ENCODE assay signal across 1 cellular context in the genomic region with DNA sequence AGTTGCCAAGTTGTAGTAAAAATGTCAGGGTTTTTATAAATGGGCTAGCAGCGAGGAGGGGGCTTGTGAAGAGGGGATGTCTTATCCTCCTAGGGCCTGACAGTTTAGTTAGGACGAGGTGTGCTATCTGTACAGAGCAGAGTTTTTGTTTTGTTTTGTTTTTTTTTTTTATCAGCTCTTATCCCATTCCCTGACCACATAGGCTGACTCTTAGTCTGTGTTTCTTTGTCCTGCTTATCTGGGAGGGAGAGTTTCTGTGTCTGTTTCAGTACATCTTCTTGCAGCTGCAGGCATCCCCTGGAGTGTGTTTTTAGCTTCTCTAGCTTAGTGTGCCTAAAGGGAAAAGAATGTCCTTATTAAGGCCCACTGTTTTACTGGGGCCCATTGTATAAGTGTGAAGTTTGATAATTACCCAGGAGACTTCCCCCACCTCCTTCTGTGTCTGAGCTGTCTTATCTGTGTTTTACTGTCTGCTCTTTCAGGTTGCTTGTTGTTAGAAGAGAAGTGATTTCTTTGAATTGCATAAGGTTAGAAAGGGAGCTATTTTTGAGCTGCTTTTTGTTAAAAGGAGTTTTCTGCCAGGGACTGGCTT.
TF ChIP-seq lines count a peak whose summit lies in the region.

No MANE protein-coding gene starts in this region.

TF ChIP-seq in K562, 482 proteins besides CTCF, POLR2A, EP300 and RAD21 (continued from another document and continues in another):
- TF ChIP-seq ZFP36 (IDR thresholded peaks at IDR 0.05; ENCODE audit: low read depth, low read length, partially characterized antibody) (no peak), GMEB1 (CRISPR knock-in tag; IDR thresholded peaks at IDR 0.05) (no peak), MTA1 (IDR thresholded peaks at IDR 0.05; ENCODE audit: borderline replicate concordance) (peak; percentile 72; the same call in 1 of the 2 replicates), POLR2AphosphoS5 (IDR thresholded peaks at IDR 0.05; ENCODE audit: control insufficient read depth, insufficient read depth, low read depth, low read length) (peak; percentile 31; the same call in 1 of the 2 replicates), GATA2 (CRISPR knock-in tag; IDR thresholded peaks at IDR 0.05) (peak; percentile 40; the same call in 1 of the 2 replicates), ZNF239 (CRISPR knock-in tag; IDR thresholded peaks at IDR 0.05) (peak; percentile 84), ZNF766 (CRISPR knock-in tag; conservative IDR thresholded peaks at IDR 0.05) (peak; percentile 53; the same call in 1 of the 2 replicates), SIX5 (IDR thresholded peaks at IDR 0.05; ENCODE audit: borderline replicate concordance in 1 of 2, insufficient read depth in 1 of 2, low read depth in 1 of 2, low read length in 2 of 2) (no peak), ZNF174 (CRISPR knock-in tag; IDR thresholded peaks at IDR 0.05) (no peak), MEIS2 (IDR thresholded peaks at IDR 0.05; ENCODE audit: partially characterized antibody) (peak; percentile 81), RBM39 (optimal IDR thresholded peaks at IDR 0.05; ENCODE audit: low read depth, low read length) (no peak), TSC22D4 (tag; IDR thresholded peaks at IDR 0.05) (no peak), ZNF354B (CRISPR knock-in tag; IDR thresholded peaks at IDR 0.05) (no peak), TRIM24 (IDR thresholded peaks at IDR 0.05) (peak; percentile 58 to 78; a peak in 3 of 4 replicates), DMBX1 (CRISPR knock-in tag; IDR thresholded peaks at IDR 0.05; ENCODE audit: borderline replicate concordance) (peak; percentile 54; the same call in 1 of the 2 replicates), KAT8 (IDR thresholded peaks at IDR 0.05; ENCODE audit: low read depth) (no peak), ZNF217 (CRISPR knock-in tag; IDR thresholded peaks at IDR 0.05) (no peak), CBFA2T3 (IDR thresholded peaks at IDR 0.05) (peak; percentile 97), TCF3 (CRISPR knock-in tag; IDR thresholded peaks at IDR 0.05) (peak; percentile 84), ZNF197 (CRISPR knock-in tag; IDR thresholded peaks at IDR 0.05; ENCODE audit: low read depth) (no peak), TCFL5 (CRISPR knock-in tag; conservative IDR thresholded peaks at IDR 0.05) (no peak), MYC (IDR thresholded peaks at IDR 0.05; ENCODE audit: low read depth, low read length) (no peak), MYC (CRISPR knock-in tag; IDR thresholded peaks at IDR 0.05; ENCODE audit: borderline replicate concordance, low read depth) (no peak), ZNF175 (CRISPR knock-in tag; IDR thresholded peaks at IDR 0.05; ENCODE audit: low read depth) (no peak), CREB1 (IDR thresholded peaks at IDR 0.05) (no peak), CREB1 (CRISPR knock-in tag; IDR thresholded peaks at IDR 0.05) (no peak), MED1 (CRISPR knock-in tag; IDR thresholded peaks at IDR 0.05; ENCODE audit: borderline replicate concordance) (no peak), PRPF4 (IDR thresholded peaks at IDR 0.05; ENCODE audit: insufficient read depth, low read depth, low read length, poor library complexity, severe bottlenecking) (no peak), BRCA1 (IDR thresholded peaks at IDR 0.05) (no peak), BRCA1 (CRISPR knock-in tag; IDR thresholded peaks at IDR 0.05) (no peak), FIP1L1 (IDR thresholded peaks at IDR 0.05; ENCODE audit: low read depth, low read length, poor library complexity, severe bottlenecking) (no peak), ZNF778 (CRISPR knock-in tag; IDR thresholded peaks at IDR 0.05) (no peak), SMARCE1 (IDR thresholded peaks at IDR 0.05) (peak; percentile 83), NFATC3 (IDR thresholded peaks at IDR 0.05) (no peak), NCOA2 (IDR thresholded peaks at IDR 0.05; ENCODE audit: partially characterized antibody in 2 of 2) (peak in 1 of 2 experiments; percentile 49), IRF9 (tag; IDR thresholded peaks at IDR 0.05) (no peak), PYGO2 (tag; IDR thresholded peaks at IDR 0.05) (0 out of 2 replicates have a peak, but pooled peaks have one; percentile 7), SOX6 (IDR thresholded peaks at IDR 0.05) (peak; percentile 98)
- TF ChIP-seq, protein P1, sequence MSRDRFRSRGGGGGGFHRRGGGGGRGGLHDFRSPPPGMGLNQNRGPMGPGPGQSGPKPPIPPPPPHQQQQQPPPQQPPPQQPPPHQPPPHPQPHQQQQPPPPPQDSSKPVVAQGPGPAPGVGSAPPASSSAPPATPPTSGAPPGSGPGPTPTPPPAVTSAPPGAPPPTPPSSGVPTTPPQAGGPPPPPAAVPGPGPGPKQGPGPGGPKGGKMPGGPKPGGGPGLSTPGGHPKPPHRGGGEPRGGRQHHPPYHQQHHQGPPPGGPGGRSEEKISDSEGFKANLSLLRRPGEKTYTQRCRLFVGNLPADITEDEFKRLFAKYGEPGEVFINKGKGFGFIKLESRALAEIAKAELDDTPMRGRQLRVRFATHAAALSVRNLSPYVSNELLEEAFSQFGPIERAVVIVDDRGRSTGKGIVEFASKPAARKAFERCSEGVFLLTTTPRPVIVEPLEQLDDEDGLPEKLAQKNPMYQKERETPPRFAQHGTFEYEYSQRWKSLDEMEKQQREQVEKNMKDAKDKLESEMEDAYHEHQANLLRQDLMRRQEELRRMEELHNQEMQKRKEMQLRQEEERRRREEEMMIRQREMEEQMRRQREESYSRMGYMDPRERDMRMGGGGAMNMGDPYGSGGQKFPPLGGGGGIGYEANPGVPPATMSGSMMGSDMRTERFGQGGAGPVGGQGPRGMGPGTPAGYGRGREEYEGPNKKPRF (IDR thresholded peaks at IDR 0.05; ENCODE audit: low read depth, low read length), result no peak
- TF ChIP-seq, protein P2, sequence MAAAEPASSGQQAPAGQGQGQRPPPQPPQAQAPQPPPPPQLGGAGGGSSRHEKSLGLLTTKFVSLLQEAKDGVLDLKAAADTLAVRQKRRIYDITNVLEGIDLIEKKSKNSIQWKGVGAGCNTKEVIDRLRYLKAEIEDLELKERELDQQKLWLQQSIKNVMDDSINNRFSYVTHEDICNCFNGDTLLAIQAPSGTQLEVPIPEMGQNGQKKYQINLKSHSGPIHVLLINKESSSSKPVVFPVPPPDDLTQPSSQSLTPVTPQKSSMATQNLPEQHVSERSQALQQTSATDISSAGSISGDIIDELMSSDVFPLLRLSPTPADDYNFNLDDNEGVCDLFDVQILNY (CRISPR knock-in tag; IDR thresholded peaks at IDR 0.05), result no peak
- TF ChIP-seq, protein P3, sequence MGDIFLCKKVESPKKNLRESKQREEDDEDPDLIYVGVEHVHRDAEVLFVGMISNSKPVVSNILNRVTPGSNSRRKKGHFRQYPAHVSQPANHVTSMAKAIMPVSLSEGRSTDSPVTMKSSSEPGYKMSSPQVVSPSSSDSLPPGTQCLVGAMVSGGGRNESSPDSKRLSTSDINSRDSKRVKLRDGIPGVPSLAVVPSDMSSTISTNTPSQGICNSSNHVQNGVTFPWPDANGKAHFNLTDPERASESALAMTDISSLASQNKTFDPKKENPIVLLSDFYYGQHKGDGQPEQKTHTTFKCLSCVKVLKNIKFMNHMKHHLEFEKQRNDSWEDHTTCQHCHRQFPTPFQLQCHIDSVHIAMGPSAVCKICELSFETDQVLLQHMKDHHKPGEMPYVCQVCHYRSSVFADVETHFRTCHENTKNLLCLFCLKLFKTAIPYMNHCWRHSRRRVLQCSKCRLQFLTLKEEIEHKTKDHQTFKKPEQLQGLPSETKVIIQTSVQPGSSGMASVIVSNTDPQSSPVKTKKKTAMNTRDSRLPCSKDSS (IDR thresholded peaks at IDR 0.05; ENCODE audit: low read depth, partially characterized antibody), result no peak
- TF ChIP-seq, protein P4, sequence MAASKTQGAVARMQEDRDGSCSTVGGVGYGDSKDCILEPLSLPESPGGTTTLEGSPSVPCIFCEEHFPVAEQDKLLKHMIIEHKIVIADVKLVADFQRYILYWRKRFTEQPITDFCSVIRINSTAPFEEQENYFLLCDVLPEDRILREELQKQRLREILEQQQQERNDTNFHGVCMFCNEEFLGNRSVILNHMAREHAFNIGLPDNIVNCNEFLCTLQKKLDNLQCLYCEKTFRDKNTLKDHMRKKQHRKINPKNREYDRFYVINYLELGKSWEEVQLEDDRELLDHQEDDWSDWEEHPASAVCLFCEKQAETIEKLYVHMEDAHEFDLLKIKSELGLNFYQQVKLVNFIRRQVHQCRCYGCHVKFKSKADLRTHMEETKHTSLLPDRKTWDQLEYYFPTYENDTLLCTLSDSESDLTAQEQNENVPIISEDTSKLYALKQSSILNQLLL (CRISPR knock-in tag; IDR thresholded peaks at IDR 0.05; ENCODE audit: borderline replicate concordance), result no peak
- TF ChIP-seq, protein P5, sequence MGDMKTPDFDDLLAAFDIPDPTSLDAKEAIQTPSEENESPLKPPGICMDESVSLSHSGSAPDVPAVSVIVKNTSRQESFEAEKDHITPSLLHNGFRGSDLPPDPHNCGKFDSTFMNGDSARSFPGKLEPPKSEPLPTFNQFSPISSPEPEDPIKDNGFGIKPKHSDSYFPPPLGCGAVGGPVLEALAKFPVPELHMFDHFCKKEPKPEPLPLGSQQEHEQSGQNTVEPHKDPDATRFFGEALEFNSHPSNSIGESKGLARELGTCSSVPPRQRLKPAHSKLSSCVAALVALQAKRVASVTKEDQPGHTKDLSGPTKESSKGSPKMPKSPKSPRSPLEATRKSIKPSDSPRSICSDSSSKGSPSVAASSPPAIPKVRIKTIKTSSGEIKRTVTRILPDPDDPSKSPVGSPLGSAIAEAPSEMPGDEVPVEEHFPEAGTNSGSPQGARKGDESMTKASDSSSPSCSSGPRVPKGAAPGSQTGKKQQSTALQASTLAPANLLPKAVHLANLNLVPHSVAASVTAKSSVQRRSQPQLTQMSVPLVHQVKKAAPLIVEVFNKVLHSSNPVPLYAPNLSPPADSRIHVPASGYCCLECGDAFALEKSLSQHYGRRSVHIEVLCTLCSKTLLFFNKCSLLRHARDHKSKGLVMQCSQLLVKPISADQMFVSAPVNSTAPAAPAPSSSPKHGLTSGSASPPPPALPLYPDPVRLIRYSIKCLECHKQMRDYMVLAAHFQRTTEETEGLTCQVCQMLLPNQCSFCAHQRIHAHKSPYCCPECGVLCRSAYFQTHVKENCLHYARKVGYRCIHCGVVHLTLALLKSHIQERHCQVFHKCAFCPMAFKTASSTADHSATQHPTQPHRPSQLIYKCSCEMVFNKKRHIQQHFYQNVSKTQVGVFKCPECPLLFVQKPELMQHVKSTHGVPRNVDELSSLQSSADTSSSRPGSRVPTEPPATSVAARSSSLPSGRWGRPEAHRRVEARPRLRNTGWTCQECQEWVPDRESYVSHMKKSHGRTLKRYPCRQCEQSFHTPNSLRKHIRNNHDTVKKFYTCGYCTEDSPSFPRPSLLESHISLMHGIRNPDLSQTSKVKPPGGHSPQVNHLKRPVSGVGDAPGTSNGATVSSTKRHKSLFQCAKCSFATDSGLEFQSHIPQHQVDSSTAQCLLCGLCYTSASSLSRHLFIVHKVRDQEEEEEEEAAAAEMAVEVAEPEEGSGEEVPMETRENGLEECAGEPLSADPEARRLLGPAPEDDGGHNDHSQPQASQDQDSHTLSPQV (IDR thresholded peaks at IDR 0.05), result 0 out of 2 replicates have a peak, but pooled peaks have one; percentile 14
- TF ChIP-seq, protein P6, sequence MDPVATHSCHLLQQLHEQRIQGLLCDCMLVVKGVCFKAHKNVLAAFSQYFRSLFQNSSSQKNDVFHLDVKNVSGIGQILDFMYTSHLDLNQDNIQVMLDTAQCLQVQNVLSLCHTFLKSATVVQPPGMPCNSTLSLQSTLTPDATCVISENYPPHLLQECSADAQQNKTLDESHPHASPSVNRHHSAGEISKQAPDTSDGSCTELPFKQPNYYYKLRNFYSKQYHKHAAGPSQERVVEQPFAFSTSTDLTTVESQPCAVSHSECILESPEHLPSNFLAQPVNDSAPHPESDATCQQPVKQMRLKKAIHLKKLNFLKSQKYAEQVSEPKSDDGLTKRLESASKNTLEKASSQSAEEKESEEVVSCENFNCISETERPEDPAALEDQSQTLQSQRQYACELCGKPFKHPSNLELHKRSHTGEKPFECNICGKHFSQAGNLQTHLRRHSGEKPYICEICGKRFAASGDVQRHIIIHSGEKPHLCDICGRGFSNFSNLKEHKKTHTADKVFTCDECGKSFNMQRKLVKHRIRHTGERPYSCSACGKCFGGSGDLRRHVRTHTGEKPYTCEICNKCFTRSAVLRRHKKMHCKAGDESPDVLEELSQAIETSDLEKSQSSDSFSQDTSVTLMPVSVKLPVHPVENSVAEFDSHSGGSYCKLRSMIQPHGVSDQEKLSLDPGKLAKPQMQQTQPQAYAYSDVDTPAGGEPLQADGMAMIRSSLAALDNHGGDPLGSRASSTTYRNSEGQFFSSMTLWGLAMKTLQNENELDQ (CRISPR knock-in tag; IDR thresholded peaks at IDR 0.05; ENCODE audit: borderline replicate concordance), result no peak
